ENCODE assay signal across 8 cellular contexts in the genomic region with DNA sequence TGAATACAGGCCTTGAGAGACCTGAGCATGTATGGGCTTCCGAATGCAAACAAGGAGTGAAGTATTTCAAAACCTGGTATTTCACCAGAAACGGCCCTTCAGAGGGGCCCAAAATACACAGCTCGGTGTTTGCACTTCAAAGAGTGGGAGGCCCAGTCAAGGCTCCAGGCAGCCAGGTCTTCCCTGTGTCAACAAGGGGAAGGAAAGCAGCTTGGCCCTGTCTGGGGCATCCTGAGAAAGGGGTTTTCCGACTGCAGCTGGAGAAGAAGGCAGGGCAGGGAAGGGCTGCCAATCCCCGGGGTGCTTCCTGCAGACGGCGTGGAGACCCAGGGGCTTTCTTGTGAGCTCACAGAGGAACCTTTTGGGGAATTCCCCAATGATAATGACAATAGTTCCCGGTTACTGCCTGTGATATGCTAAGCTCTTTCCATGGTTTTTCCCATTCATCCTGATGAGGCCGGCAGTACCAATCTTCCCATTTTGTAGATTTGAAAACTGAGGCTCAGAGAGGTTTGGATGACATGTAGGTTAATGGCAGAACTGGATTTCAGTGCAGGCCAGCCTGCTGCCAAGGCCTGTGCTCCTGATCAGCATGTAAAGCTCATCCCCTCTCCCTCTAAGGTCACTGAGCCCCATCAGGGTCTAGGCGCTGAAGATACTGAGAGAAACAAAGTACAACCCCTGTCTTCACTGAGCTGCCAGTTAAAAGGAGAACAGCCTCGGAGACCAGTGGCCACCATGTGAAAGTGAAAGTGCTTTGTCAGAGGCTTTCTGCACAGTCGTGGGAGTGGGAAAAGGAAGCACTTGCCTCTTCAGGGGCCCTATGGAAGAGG. TPM values are rescaled to one million over a fixed set of nuclear protein-coding genes. Genes with fewer than 3 reads are reported as not detected.
DNase-seq lines count a peak whose midpoint lies in the region; ATAC-seq, FAIRE-seq and TF ChIP-seq lines count a peak whose summit lies in the region.

No MANE protein-coding gene starts in this region.

- CTCF ChIA-PET in A549 (lab: Yijun Ruan, JAX) = interaction anchor here (0.6 to 2.6 kb wide), 9 partner anchors 8 to 665 kb away, joined by 3 to 7 read pairs (median 3); a partner anchor contains a TSS

- H2AK5ac ChIP-seq in trophoblast cell (ENCODE audit: low read length) = no peak overlapping the region

- peak overlapping the region; percentile 50 for H3K4me2 ChIP-seq in A549
- H3K4me2 ChIP-seq in GM23248 (ENCODE audit: unreplicated experiment) = no peak overlapping the region
- H3K4me2 ChIP-seq in trophoblast cell (ENCODE audit: low read length) = no peak overlapping the region

- peaks cover 28% of the 10 kb centered on the region for H3K27me3 ChIP-seq in GM23248 (replicated peaks; ENCODE audit: insufficient read depth)
- H3K27me3 ChIP-seq in endodermal cell (ENCODE audit: control insufficient read depth, insufficient read depth, low read length, poor library complexity, severe bottlenecking) = peaks cover 74% of the 10 kb centered on the region
- no peaks in the 10 kb centered on the region for H3K27me3 ChIP-seq in trophoblast cell (ENCODE audit: insufficient read depth, low read length)

- in situ Hi-C loops in GM23248 (cut with MboI) = no loop called here

- H3K36me3 ChIP-seq in GM23248 (ENCODE audit: low read depth) (no peaks in the 10 kb centered on the region), endodermal cell (ENCODE audit: control insufficient read depth, insufficient read depth, low read length) (no peaks in the 10 kb centered on the region), trophoblast cell (ENCODE audit: control insufficient read depth in 1 of 2, insufficient read depth in 2 of 2, low read length in 2 of 2) (no peaks in the 10 kb centered on the region)

- no peaks in the 10 kb centered on the region for H3K79me1 ChIP-seq in trophoblast cell (ENCODE audit: low read length)

- H3K4me3 ChIP-seq in A549 (no peak overlapping the region), GM23248 (no peak overlapping the region), endodermal cell (ENCODE audit: low read length) (no peak overlapping the region), trophoblast cell (ENCODE audit: low read depth, low read length) (no peak overlapping the region)

- no peak overlapping the region for H3K9ac ChIP-seq in GM23248
- H3K9ac ChIP-seq in endodermal cell (ENCODE audit: extremely low read depth, low read length, poor library complexity, severe bottlenecking) = no peak overlapping the region
- H3K9ac ChIP-seq in trophoblast cell (ENCODE audit: low read length) = no peak overlapping the region

- no peak for TF ChIP-seq POLR2A in A549 (IDR thresholded peaks at IDR 0.05; ENCODE audit: low read length)

- no peaks in the 10 kb centered on the region for H3K36me3 Mint-ChIP-seq in T-helper 1 cell treated with Interleukin-12 subunit alpha and Interleukin-12 subunit beta and Interleukin-4 antibody, amounts not matched to agents 30 μg/mL and 1 μg/mL, for 36 hours (ENCODE audit: low read depth)
- H3K36me3 Mint-ChIP-seq in endodermal cell (ENCODE audit: low read depth) = no peaks in the 10 kb centered on the region
- no peaks in the 10 kb centered on the region for H3K36me3 Mint-ChIP-seq in osteocyte (ENCODE audit: unreplicated experiment)

- POLR2A ChIA-PET in A549 (lab: Yijun Ruan, JAX) = interaction anchor here (0.8 to 1.3 kb wide), 2 partner anchors 41 to 549 kb away, joined by 3 read pairs; no protein-coding TSS in a partner anchor

- no peak for TF ChIP-seq CTCF in A549 (IDR thresholded peaks at IDR 0.05)
- no peak for TF ChIP-seq CTCF in endodermal cell (conservative IDR thresholded peaks at IDR 0.05)
- no peak for TF ChIP-seq CTCF in osteocyte (IDR thresholded peaks at IDR 0.05)

- H3K27ac Mint-ChIP-seq in T-helper 1 cell treated with Interleukin-12 subunit alpha and Interleukin-12 subunit beta and Interleukin-4 antibody, amounts not matched to agents 30 μg/mL and 1 μg/mL, for 36 hours = peak overlapping the region; percentile 19
- H3K27ac Mint-ChIP-seq in endodermal cell = no peak overlapping the region
- H3K27ac Mint-ChIP-seq in osteocyte (ENCODE audit: unreplicated experiment) = no peak overlapping the region

- H3K4ac ChIP-seq in trophoblast cell (ENCODE audit: low read depth, low read length) = no peak overlapping the region

- H2BK5ac ChIP-seq in trophoblast cell (ENCODE audit: low read depth, low read length, poor library complexity) = no peak overlapping the region

- peaks cover 26% of the 10 kb centered on the region for H3K4me1 Mint-ChIP-seq in T-helper 1 cell treated with Interleukin-12 subunit alpha and Interleukin-12 subunit beta and Interleukin-4 antibody, amounts not matched to agents 30 μg/mL and 1 μg/mL, for 36 hours (ENCODE audit: low read depth)
- H3K4me1 Mint-ChIP-seq in endodermal cell = peaks cover 39% of the 10 kb centered on the region
- H3K4me1 Mint-ChIP-seq in osteocyte (ENCODE audit: unreplicated experiment) = peaks cover 17% of the 10 kb centered on the region

- no peaks in the 10 kb centered on the region for H4K20me1 ChIP-seq in GM23248 (ENCODE audit: insufficient read depth)

- no peak overlapping the region for H2BK120ac ChIP-seq in trophoblast cell (ENCODE audit: insufficient read depth, low read length, poor library complexity)

- H3K4me1 ChIP-seq in A549 (peaks cover 30% of the 10 kb centered on the region), GM23248 (ENCODE audit: insufficient read depth) (no peaks in the 10 kb centered on the region), endodermal cell (ENCODE audit: control insufficient read depth, insufficient read depth, low read length) (peaks cover 7% of the 10 kb centered on the region), trophoblast cell (ENCODE audit: control insufficient read depth in 1 of 2, insufficient read depth in 2 of 2, low read length in 2 of 2) (peaks cover 0 to 4% of the 10 kb centered on the region in 2 experiments)

- no peak overlapping the region for H4K91ac ChIP-seq in trophoblast cell (ENCODE audit: low read depth, low read length)

- no peak overlapping the region for H4K8ac ChIP-seq in trophoblast cell (ENCODE audit: low read depth, low read length)

- H4K12ac ChIP-seq in trophoblast cell (ENCODE audit: low read depth, low read length) = no peak overlapping the region

- H2AFZ ChIP-seq in GM23248 (no peak overlapping the region), trophoblast cell (ENCODE audit: insufficient read depth, low read length, poor library complexity) (no peak overlapping the region)

- no peak overlapping the region for H2BK12ac ChIP-seq in trophoblast cell (ENCODE audit: low read length)

- H3K27me3 Mint-ChIP-seq in T-helper 1 cell treated with Interleukin-12 subunit alpha and Interleukin-12 subunit beta and Interleukin-4 antibody, amounts not matched to agents 30 μg/mL and 1 μg/mL, for 36 hours (ENCODE audit: low read depth) = peaks cover 48% of the 10 kb centered on the region
- peaks cover 79% of the 10 kb centered on the region for H3K27me3 Mint-ChIP-seq in endodermal cell (ENCODE audit: insufficient read depth)
- peaks cover 50% of the 10 kb centered on the region for H3K27me3 Mint-ChIP-seq in osteocyte (ENCODE audit: unreplicated experiment)

- no peaks in the 10 kb centered on the region for H3K79me2 ChIP-seq in GM23248 (ENCODE audit: insufficient read depth)
- H3K79me2 ChIP-seq in trophoblast cell (ENCODE audit: control insufficient read depth, insufficient read depth, low read length, poor library complexity) = no peaks in the 10 kb centered on the region

- peak overlapping the region; percentile 26 to 63; a peak in 4 of 6 replicates for H3K27ac ChIP-seq in A549
- no peak overlapping the region for H3K27ac ChIP-seq in GM23248
- no peak overlapping the region for H3K27ac ChIP-seq in endodermal cell (ENCODE audit: low read depth, low read length)
- H3K27ac ChIP-seq in trophoblast cell (ENCODE audit: low read depth, low read length) = no peak overlapping the region

- H3K9me3 ChIP-seq in A549 (no peaks in the 10 kb centered on the region), GM23248 (ENCODE audit: low read depth) (no peaks in the 10 kb centered on the region), endodermal cell (ENCODE audit: control insufficient read depth, low read length) (no peaks in the 10 kb centered on the region), trophoblast cell (ENCODE audit: insufficient read depth, low read depth, low read length) (peaks cover 3% of the 10 kb centered on the region)

- peak in 1 of 2 experiments; percentile 26; a peak in 1 of 5 replicates for TF ChIP-seq EP300 in A549 (IDR thresholded peaks at IDR 0.05)

- H3K9me3 Mint-ChIP-seq in T-helper 1 cell treated with Interleukin-12 subunit alpha and Interleukin-12 subunit beta and Interleukin-4 antibody, amounts not matched to agents 30 μg/mL and 1 μg/mL, for 36 hours = no peaks in the 10 kb centered on the region
- no peaks in the 10 kb centered on the region for H3K9me3 Mint-ChIP-seq in endodermal cell
- H3K9me3 Mint-ChIP-seq in osteocyte (ENCODE audit: unreplicated experiment) = no peaks in the 10 kb centered on the region

- no peaks in the 10 kb centered on the region for H3F3A ChIP-seq in GM23248 (ENCODE audit: insufficient read depth)

- DNase-seq in A549 (ENCODE audit: low read depth in 1 of 2, low spot score in 1 of 2) (peak in 1 of 2 experiments; percentile 74), GM23248 (peak; percentile 24), endodermal cell (peak; percentile 83), trophoblast cell (peak; percentile 34 to 40), osteocyte (ENCODE audit: extremely low spot score, unreplicated experiment) (no peak), NCI-H774 (lab: John Stamatoyannopoulos, UW) (no peak)

- H3K23ac ChIP-seq in trophoblast cell (ENCODE audit: low read length) = no peak overlapping the region

- TF ChIP-seq RAD21 in A549 (conservative IDR thresholded peaks at IDR 0.05 in 1 of 2, IDR thresholded peaks at IDR 0.05 in 1 of 2) = no peak

- no peak for FAIRE-seq in A549 (lab: Jason Lieb, UNC)

- ATAC-seq in A549 (peak; percentile 7 to 83; a peak in 4 of 6 replicates), HG02571 (IDR thresholded peaks at IDR 0.05; ENCODE audit: unreplicated experiment) (no peak)

- no peak overlapping the region for H3K14ac ChIP-seq in trophoblast cell (ENCODE audit: low read length)

- peak overlapping the region; percentile 26 for H3K4me3 Mint-ChIP-seq in T-helper 1 cell treated with Interleukin-12 subunit alpha and Interleukin-12 subunit beta and Interleukin-4 antibody, amounts not matched to agents 30 μg/mL and 1 μg/mL, for 36 hours
- H3K4me3 Mint-ChIP-seq in endodermal cell = no peak overlapping the region
- no peak overlapping the region for H3K4me3 Mint-ChIP-seq in osteocyte (ENCODE audit: unreplicated experiment)

- H3K9me2 ChIP-seq in GM23248 (ENCODE audit: insufficient read depth) = no peaks in the 10 kb centered on the region

- 30% methylated on average over 12 of the region's 12 CpGs for WGBS in A549 (ENCODE audit: missing lambda C conversion rate)
- WGBS in GM23248 (ENCODE audit: low coverage in 1 of 2, low lambda C conversion rate in 2 of 2, missing lambda C conversion rate in 2 of 2), 2 experiments = 67 to 68% methylated on average over 12 of the region's 12 CpGs
- 48 to 54% methylated on average over 10 to 12 of the region's 12 CpGs for WGBS in endodermal cell (ENCODE audit: insufficient coverage in 1 of 2, insufficient read length in 1 of 2), 2 experiments
- no CpG with 5 or more reads among the region's 12 CpGs for WGBS in trophoblast cell (ENCODE audit: extremely low coverage, insufficient coverage, insufficient read length)

- no peak overlapping the region for H3K18ac ChIP-seq in trophoblast cell (ENCODE audit: low read length)

RNA-seq across cellular contexts. Expression of a gene that starts 43.0 kb away (rescaled TPM):
- 4.6 and 6.6 TPM in 2 replicates for polyA plus RNA-seq in A549 (2011; rRNA removed)
- polyA plus RNA-seq in A549 (2012; cell fraction: cytosol; rRNA removed) = 6.7 and 9.5 TPM in 2 replicates
- 17.4 and 28.4 TPM in 2 replicates for polyA plus RNA-seq in A549 (2012; cell fraction: nucleus; rRNA removed)
- 5.3 to 5.7 TPM (median 5.5 TPM) in 3 replicates for polyA plus RNA-seq in A549 (2017; fragmentation: RNase III; extraction: RNeasy Plus Mini Kit Qiagen cat#74134 plus additional on column Dnase treatment)
- 11.0 and 13.6 TPM in 2 replicates for polyA minus RNA-seq in A549 (2011; rRNA and poly(A)+ RNA removed)
- 25.3 and 37.6 TPM in 2 replicates for total RNA-seq in GM23248 (2014; rRNA removed; shearing (Covaris generic))
- polyA plus RNA-seq in GM23248 (2016; fragmentation: Nextera tagmentation; extraction: Ambion mirVana) = 9.8 and 11.7 TPM in 2 replicates
- total RNA-seq in endodermal cell = 10 to 100 TPM; 66.5 to 81.1 TPM
- 51.9 TPM for polyA plus RNA-seq in endodermal cell (2013, experiment 1 of 2)
- 48.9 TPM for polyA plus RNA-seq in endodermal cell (2013, experiment 2 of 2)
- 139 and 146 TPM in 2 replicates for polyA plus RNA-seq in trophoblast cell (2013)
- total RNA-seq in osteocyte = 27.8 and 28.8 TPM in 2 replicates

Comparison
In these comparisons a context has a peak if more than half of its experiments do, and no peak if none do; other contexts are left out.
1. DNase-seq: peak in GM23248 (single experiment), endodermal cell (single experiment) and trophoblast cell (2 of 2); none in osteocyte (single experiment) and NCI-H774 (single experiment).
2. H3K27ac ChIP-seq: peak in A549 (2 of 2); none in GM23248 (single experiment), endodermal cell (single experiment) and trophoblast cell (single experiment).